8 cellular contexts compared by ENCODE assay signal in genomic region chr10:84429926-84430520, GRCh38.
DNase-seq lines count a peak whose midpoint lies in the region; ATAC-seq and FAIRE-seq lines count a peak whose summit lies in the region.

No MANE protein-coding gene starts in this region.

- H3K27me3 Mint-ChIP-seq in activated T-helper 2 cell treated with anti-CD3 and anti-CD28 coated beads, Interferon-gamma antibody, Interleukin-2, Interleukin-4, amounts not matched to agents 10 μg/mL and 5 μg/mL and 100 μg/mL, durations not matched to agents 14 hours and 24 hours and 36 hours (ENCODE audit: low read depth): no peaks in the 10 kb centered on the region

- H3K27ac Mint-ChIP-seq in activated T-helper 2 cell treated with anti-CD3 and anti-CD28 coated beads, Interferon-gamma antibody, Interleukin-2, Interleukin-4, amounts not matched to agents 10 μg/mL and 5 μg/mL and 100 μg/mL, durations not matched to agents 14 hours and 24 hours and 36 hours: no peak overlapping the region

- DNase-seq in COLO668 (lab: John Stamatoyannopoulos, UW; ENCODE audit: unreplicated experiment) (peak; percentile 52), RCC 7860 (ENCODE audit: low spot score) (peak; percentile 39), glomerular visceral epithelial cell (ENCODE audit: extremely low spot score) (peak; percentile 51), putamen (ENCODE audit: low spot score) (peak; percentile 41), NCI-H1694 treated with DMSO at 0.1 percent for 48 hours (lab: John Stamatoyannopoulos, UW) (no peak)
- DNase-seq in activated T-helper 2 cell treated with anti-CD3 and anti-CD28 coated beads, Interferon-gamma antibody, Interleukin-2, Interleukin-4, amounts not matched to agents 10 μg/mL and 5 μg/mL and 100 μg/mL, durations not matched to agents 14 hours and 24 hours and 36 hours (ENCODE audit: low spot score): peak; percentile 29

- H3K4me3 Mint-ChIP-seq in activated T-helper 2 cell treated with anti-CD3 and anti-CD28 coated beads, Interferon-gamma antibody, Interleukin-2, Interleukin-4, amounts not matched to agents 10 μg/mL and 5 μg/mL and 100 μg/mL, durations not matched to agents 14 hours and 24 hours and 36 hours (ENCODE audit: low read depth): no peak overlapping the region

- no peak for FAIRE-seq in RCC 7860 (lab: Jason Lieb, UNC)

- intact Hi-C loops in activated T-helper 2 cell treated with anti-CD3 and anti-CD28 coated beads, Interferon-gamma antibody, Interleukin-2, Interleukin-4, amounts not matched to agents 10 μg/mL and 5 μg/mL and 100 μg/mL, durations not matched to agents 14 hours and 24 hours and 36 hours (cut with micrococcal nuclease): loop anchor here (1.0 to 10.0 kb wide), 2 partner anchors 107 to 165 kb away; no protein-coding TSS in a partner anchor

- peaks cover 7% of the 10 kb centered on the region for H3K4me1 Mint-ChIP-seq in activated T-helper 2 cell treated with anti-CD3 and anti-CD28 coated beads, Interferon-gamma antibody, Interleukin-2, Interleukin-4, amounts not matched to agents 10 μg/mL and 5 μg/mL and 100 μg/mL, durations not matched to agents 14 hours and 24 hours and 36 hours (ENCODE audit: low read depth)

- peaks cover 14% of the 10 kb centered on the region for H3K36me3 Mint-ChIP-seq in activated T-helper 2 cell treated with anti-CD3 and anti-CD28 coated beads, Interferon-gamma antibody, Interleukin-2, Interleukin-4, amounts not matched to agents 10 μg/mL and 5 μg/mL and 100 μg/mL, durations not matched to agents 14 hours and 24 hours and 36 hours (ENCODE audit: low read depth)

- peak; percentile 99 for ATAC-seq in GM19351 (IDR thresholded peaks at IDR 0.05; ENCODE audit: unreplicated experiment)
- ATAC-seq in HG03378 (IDR thresholded peaks at IDR 0.05; ENCODE audit: unreplicated experiment): peak; percentile 97

- no peaks in the 10 kb centered on the region for H3K9me3 Mint-ChIP-seq in activated T-helper 2 cell treated with anti-CD3 and anti-CD28 coated beads, Interferon-gamma antibody, Interleukin-2, Interleukin-4, amounts not matched to agents 10 μg/mL and 5 μg/mL and 100 μg/mL, durations not matched to agents 14 hours and 24 hours and 36 hours
